1 cellular context compared by ENCODE assay signal in the genomic region with DNA sequence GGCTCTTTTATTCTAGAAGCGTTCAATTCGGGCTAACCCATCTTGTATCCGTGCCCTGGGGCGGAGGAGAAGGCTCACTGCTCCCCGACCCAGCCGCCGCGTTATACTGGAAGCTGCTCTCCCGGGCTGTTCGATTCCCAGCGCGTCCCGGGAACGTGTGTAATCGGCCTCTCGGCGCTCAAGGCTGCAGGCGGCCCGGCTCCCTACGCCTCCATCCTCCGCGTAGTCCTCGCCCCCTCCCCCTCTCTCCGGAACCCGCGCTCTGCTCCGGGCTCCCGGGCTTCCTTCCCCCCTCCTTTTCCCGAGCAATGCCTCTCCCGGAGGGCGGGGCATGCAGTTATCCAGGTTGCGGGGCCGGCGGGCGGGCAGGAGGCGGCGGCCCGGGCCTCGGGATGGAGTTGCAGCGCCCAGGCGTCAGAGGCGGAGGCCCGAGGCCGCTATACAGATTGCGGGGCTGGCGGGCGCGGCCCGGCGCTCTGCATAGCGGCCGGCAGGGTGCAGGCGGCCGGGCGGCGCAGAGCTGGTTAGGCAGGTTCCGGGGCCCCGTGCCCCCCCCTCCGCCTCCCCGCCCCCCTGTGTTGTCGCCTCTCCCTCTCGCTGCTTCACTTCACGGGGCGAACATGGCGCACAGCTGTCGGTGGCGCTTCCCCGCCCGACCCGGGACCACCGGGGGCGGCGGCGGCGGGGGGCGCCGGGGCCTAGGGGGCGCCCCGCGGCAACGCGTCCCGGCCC.
A peak's percentile ranks its signal among the peaks of the same experiment; 100 is the strongest.
TF ChIP-seq lines count a peak whose summit lies in the region.

TSS of gene KMT2A (plus strand) at position 600 of the 732 bp plus-strand sequence. CDS start at position 621, 21 bp downstream.

TF ChIP-seq in HEK293, 187 proteins besides CTCF, POLR2A, EP300 and RAD21 (continued from another document and continues in another):
- TF ChIP-seq, protein P1, sequence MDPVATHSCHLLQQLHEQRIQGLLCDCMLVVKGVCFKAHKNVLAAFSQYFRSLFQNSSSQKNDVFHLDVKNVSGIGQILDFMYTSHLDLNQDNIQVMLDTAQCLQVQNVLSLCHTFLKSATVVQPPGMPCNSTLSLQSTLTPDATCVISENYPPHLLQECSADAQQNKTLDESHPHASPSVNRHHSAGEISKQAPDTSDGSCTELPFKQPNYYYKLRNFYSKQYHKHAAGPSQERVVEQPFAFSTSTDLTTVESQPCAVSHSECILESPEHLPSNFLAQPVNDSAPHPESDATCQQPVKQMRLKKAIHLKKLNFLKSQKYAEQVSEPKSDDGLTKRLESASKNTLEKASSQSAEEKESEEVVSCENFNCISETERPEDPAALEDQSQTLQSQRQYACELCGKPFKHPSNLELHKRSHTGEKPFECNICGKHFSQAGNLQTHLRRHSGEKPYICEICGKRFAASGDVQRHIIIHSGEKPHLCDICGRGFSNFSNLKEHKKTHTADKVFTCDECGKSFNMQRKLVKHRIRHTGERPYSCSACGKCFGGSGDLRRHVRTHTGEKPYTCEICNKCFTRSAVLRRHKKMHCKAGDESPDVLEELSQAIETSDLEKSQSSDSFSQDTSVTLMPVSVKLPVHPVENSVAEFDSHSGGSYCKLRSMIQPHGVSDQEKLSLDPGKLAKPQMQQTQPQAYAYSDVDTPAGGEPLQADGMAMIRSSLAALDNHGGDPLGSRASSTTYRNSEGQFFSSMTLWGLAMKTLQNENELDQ (tag by site-specific recombination; IDR thresholded peaks at IDR 0.05; ENCODE audit: low read depth): peak; percentile 38; the same call in 1 of the 2 replicates
- TF ChIP-seq ZNF664 (tag by site-specific recombination; IDR thresholded peaks at IDR 0.05) (no peak), ZNF571 (tag by site-specific recombination; IDR thresholded peaks at IDR 0.05) (no peak), ZSCAN30 (tag by site-specific recombination; IDR thresholded peaks at IDR 0.05) (peak; percentile 96), SALL2 (tag by site-specific recombination; IDR thresholded peaks at IDR 0.05; ENCODE audit: borderline replicate concordance) (peak; percentile 81; the same call in 1 of the 2 replicates), ZNF223 (tag by site-specific recombination; IDR thresholded peaks at IDR 0.05) (peak; percentile 56; the same call in 1 of the 2 replicates), ZNF521 (tag by site-specific recombination; IDR thresholded peaks at IDR 0.05) (no peak), ZNF555 (tag by site-specific recombination; conservative IDR thresholded peaks at IDR 0.05) (no peak), ZNF350 (tag by site-specific recombination; IDR thresholded peaks at IDR 0.05) (no peak), YY2 (tag by site-specific recombination; IDR thresholded peaks at IDR 0.05) (peak; percentile 87), ZFHX2 (tag by site-specific recombination; conservative IDR thresholded peaks at IDR 0.05) (peak; percentile 89), MYNN (tag by site-specific recombination; IDR thresholded peaks at IDR 0.05; ENCODE audit: borderline replicate concordance) (0 out of 2 replicates have a peak, but pooled peaks have one; percentile 15), ZFP3 (tag by site-specific recombination; IDR thresholded peaks at IDR 0.05; ENCODE audit: low read depth) (no peak), ZNF548 (tag by site-specific recombination; IDR thresholded peaks at IDR 0.05) (no peak), ZNF404 (tag by site-specific recombination; IDR thresholded peaks at IDR 0.05) (no peak), ZSCAN16 (tag by site-specific recombination; IDR thresholded peaks at IDR 0.05) (no peak), ZBTB48 (tag by site-specific recombination; IDR thresholded peaks at IDR 0.05) (no peak), FEZF1 (tag by site-specific recombination; IDR thresholded peaks at IDR 0.05) (no peak), ZNF560 (tag by site-specific recombination; IDR thresholded peaks at IDR 0.05; ENCODE audit: borderline replicate concordance) (no peak), ZNF777 (tag by site-specific recombination; IDR thresholded peaks at IDR 0.05; ENCODE audit: borderline replicate concordance) (no peak), ZBTB11 (tag by site-specific recombination; conservative IDR thresholded peaks at IDR 0.05; ENCODE audit: low read depth) (peak; percentile 60), ZNF423 (tag by site-specific recombination; IDR thresholded peaks at IDR 0.05) (0 out of 2 replicates have a peak, but pooled peaks have one; percentile 44), ZNF514 (tag by site-specific recombination; IDR thresholded peaks at IDR 0.05) (no peak), ZNF768 (tag by site-specific recombination; IDR thresholded peaks at IDR 0.05) (no peak), IKZF3 (tag by site-specific recombination; IDR thresholded peaks at IDR 0.05) (peak; percentile 99), ZNF266 (tag by site-specific recombination; IDR thresholded peaks at IDR 0.05; ENCODE audit: low read depth) (no peak), OVOL3 (tag by site-specific recombination; IDR thresholded peaks at IDR 0.05) (no peak), YY1 (tag by site-specific recombination; IDR thresholded peaks at IDR 0.05) (peak; percentile 87), ZFP41 (tag by site-specific recombination; IDR thresholded peaks at IDR 0.05; ENCODE audit: borderline replicate concordance) (no peak), ZBTB17 (tag by site-specific recombination; IDR thresholded peaks at IDR 0.05) (peak; percentile 97), ZNF549 (tag by site-specific recombination; IDR thresholded peaks at IDR 0.05) (no peak), ZNF837 (tag by site-specific recombination; IDR thresholded peaks at IDR 0.05) (no peak), ZBTB7A (tag by site-specific recombination; IDR thresholded peaks at IDR 0.05; ENCODE audit: low read depth) (peak; percentile 77; the same call in 1 of the 2 replicates), ZNF10 (tag by site-specific recombination; IDR thresholded peaks at IDR 0.05) (0 out of 2 replicates have a peak, but pooled peaks have one; percentile 21)
- TF ChIP-seq, protein P2, sequence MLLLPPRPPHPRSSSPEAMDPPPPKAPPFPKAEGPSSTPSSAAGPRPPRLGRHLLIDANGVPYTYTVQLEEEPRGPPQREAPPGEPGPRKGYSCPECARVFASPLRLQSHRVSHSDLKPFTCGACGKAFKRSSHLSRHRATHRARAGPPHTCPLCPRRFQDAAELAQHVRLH (tag by site-specific recombination; IDR thresholded peaks at IDR 0.05): peak; percentile 77
- TF ChIP-seq, protein P3, sequence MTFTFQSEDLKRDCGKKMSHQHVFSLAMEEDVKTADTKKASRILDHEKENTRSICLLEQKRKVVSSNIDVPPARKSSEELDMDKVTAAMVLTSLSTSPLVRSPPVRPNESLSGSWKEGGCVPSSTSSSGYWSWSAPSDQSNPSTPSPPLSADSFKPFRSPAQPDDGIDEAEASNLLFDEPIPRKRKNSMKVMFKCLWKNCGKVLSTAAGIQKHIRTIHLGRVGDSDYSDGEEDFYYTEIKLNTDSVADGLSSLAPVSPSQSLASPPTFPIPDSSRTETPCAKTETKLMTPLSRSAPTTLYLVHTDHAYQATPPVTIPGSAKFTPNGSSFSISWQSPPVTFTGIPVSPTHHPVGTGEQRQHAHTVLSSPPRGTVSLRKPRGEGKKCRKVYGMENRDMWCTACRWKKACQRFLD (tag by site-specific recombination; IDR thresholded peaks at IDR 0.05): no peak
- TF ChIP-seq, protein P4, sequence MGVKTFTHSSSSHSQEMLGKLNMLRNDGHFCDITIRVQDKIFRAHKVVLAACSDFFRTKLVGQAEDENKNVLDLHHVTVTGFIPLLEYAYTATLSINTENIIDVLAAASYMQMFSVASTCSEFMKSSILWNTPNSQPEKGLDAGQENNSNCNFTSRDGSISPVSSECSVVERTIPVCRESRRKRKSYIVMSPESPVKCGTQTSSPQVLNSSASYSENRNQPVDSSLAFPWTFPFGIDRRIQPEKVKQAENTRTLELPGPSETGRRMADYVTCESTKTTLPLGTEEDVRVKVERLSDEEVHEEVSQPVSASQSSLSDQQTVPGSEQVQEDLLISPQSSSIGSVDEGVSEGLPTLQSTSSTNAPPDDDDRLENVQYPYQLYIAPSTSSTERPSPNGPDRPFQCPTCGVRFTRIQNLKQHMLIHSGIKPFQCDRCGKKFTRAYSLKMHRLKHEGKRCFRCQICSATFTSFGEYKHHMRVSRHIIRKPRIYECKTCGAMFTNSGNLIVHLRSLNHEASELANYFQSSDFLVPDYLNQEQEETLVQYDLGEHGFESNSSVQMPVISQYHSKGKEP (tag by site-specific recombination; IDR thresholded peaks at IDR 0.05): peak; percentile 78
- TF ChIP-seq, protein P5, sequence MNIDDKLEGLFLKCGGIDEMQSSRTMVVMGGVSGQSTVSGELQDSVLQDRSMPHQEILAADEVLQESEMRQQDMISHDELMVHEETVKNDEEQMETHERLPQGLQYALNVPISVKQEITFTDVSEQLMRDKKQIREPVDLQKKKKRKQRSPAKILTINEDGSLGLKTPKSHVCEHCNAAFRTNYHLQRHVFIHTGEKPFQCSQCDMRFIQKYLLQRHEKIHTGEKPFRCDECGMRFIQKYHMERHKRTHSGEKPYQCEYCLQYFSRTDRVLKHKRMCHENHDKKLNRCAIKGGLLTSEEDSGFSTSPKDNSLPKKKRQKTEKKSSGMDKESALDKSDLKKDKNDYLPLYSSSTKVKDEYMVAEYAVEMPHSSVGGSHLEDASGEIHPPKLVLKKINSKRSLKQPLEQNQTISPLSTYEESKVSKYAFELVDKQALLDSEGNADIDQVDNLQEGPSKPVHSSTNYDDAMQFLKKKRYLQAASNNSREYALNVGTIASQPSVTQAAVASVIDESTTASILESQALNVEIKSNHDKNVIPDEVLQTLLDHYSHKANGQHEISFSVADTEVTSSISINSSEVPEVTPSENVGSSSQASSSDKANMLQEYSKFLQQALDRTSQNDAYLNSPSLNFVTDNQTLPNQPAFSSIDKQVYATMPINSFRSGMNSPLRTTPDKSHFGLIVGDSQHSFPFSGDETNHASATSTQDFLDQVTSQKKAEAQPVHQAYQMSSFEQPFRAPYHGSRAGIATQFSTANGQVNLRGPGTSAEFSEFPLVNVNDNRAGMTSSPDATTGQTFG (tag by site-specific recombination; IDR thresholded peaks at IDR 0.05; ENCODE audit: borderline replicate concordance): peak; percentile 71; the same call in 1 of the 2 replicates
- TF ChIP-seq, protein P6, sequence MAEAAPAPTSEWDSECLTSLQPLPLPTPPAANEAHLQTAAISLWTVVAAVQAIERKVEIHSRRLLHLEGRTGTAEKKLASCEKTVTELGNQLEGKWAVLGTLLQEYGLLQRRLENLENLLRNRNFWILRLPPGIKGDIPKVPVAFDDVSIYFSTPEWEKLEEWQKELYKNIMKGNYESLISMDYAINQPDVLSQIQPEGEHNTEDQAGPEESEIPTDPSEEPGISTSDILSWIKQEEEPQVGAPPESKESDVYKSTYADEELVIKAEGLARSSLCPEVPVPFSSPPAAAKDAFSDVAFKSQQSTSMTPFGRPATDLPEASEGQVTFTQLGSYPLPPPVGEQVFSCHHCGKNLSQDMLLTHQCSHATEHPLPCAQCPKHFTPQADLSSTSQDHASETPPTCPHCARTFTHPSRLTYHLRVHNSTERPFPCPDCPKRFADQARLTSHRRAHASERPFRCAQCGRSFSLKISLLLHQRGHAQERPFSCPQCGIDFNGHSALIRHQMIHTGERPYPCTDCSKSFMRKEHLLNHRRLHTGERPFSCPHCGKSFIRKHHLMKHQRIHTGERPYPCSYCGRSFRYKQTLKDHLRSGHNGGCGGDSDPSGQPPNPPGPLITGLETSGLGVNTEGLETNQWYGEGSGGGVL (tag by site-specific recombination; IDR thresholded peaks at IDR 0.05): peak; percentile 95
- TF ChIP-seq, protein P7, sequence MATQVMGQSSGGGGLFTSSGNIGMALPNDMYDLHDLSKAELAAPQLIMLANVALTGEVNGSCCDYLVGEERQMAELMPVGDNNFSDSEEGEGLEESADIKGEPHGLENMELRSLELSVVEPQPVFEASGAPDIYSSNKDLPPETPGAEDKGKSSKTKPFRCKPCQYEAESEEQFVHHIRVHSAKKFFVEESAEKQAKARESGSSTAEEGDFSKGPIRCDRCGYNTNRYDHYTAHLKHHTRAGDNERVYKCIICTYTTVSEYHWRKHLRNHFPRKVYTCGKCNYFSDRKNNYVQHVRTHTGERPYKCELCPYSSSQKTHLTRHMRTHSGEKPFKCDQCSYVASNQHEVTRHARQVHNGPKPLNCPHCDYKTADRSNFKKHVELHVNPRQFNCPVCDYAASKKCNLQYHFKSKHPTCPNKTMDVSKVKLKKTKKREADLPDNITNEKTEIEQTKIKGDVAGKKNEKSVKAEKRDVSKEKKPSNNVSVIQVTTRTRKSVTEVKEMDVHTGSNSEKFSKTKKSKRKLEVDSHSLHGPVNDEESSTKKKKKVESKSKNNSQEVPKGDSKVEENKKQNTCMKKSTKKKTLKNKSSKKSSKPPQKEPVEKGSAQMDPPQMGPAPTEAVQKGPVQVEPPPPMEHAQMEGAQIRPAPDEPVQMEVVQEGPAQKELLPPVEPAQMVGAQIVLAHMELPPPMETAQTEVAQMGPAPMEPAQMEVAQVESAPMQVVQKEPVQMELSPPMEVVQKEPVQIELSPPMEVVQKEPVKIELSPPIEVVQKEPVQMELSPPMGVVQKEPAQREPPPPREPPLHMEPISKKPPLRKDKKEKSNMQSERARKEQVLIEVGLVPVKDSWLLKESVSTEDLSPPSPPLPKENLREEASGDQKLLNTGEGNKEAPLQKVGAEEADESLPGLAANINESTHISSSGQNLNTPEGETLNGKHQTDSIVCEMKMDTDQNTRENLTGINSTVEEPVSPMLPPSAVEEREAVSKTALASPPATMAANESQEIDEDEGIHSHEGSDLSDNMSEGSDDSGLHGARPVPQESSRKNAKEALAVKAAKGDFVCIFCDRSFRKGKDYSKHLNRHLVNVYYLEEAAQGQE (tag by site-specific recombination; IDR thresholded peaks at IDR 0.05): peak; percentile 26; the same call in 1 of the 2 replicates
